8 cellular contexts compared by ENCODE assay signal in genomic region chr22:22574361-22574760, GRCh38.
"Had no signal": no experiment of that assay in that cellular context is flagged by ENCODE, and none has a peak within 500 bp of the region (broad histone marks: within the 10 kb centered on the region; RNA-seq: fewer than 3 reads in every experiment).

No MANE protein-coding gene starts in this region.

- H3K4me3 ChIP-seq: GM12878 had no signal

- ATAC-seq: GM12878 had no signal

- FAIRE-seq: G401.6, GM12878, GM12891, GM12892, GM18507, GM19239 had no signal

- DNase-seq: GDM1, GF-D8 had no signal
